Comparison of ENCODE assay signal across 22 cellular contexts in the genomic region with DNA sequence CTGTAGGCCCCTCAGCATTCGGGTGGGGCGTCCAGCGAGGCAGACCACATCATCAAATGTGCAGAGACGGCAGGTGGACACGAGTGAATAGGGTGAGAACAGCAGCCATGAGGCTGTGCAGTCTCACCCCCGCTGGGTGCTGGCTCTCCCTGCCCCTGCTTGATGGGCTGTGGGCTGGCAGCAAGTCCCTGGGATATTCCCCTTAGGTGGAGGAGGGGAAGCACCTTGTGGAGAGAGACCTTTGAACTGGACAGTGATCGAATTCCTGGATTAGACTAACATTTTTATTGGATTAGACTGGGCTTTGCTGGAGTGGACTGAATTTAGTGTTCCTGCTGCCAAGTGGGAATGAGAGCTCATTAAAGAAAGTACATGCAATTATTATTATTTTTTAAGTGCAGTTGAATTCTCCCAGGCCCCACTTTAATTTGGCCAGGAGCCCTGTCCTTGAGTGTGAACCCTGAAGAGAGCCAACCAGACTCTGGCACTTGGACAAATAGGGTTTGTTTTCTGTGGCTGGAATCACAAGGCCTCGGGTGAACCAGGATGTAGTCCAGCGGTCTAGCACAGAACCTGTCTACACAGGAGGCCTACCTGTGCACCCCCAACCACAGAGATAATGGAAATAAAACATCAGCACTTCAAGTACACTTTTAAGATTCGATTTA.
DNase-seq lines count a peak whose midpoint lies in the region; ATAC-seq and TF ChIP-seq lines count a peak whose summit lies in the region.
"Had no signal": no experiment of that assay in that cellular context is flagged by ENCODE, and none has a peak within 500 bp of the region (broad histone marks: within the 10 kb centered on the region; RNA-seq: fewer than 3 reads in every experiment).

No MANE protein-coding gene starts in this region.

- DNase-seq in Right ventricle myocardium inferior (ENCODE audit: missing footprints) = no peak
- no peak for DNase-seq in right atrium auricular region (ENCODE audit: low spot score)
- peak; percentile 10 for DNase-seq in globus pallidus (ENCODE audit: low spot score)
- DNase-seq in midbrain (lab: John Stamatoyannopoulos, UW) = peak; percentile 6
- DNase-seq in upper lobe of right lung = no peak
- DNase-seq in coronary artery (ENCODE audit: low spot score) = no peak
- no peak for DNase-seq in Peyer's patch
- DNase-seq in NCI-H446 (lab: John Stamatoyannopoulos, UW) = no peak
- DNase-seq: activated CD4-positive, alpha-beta T cell treated with anti-CD3 and anti-CD28 coated beads, Interleukin-2, amount 50 U/mL, for 48 hours; activated naive CD4-positive, alpha-beta T cell treated with Interleukin-2 at 50 U/mL for 16 hours; activated T-cell treated with anti-CD3 and anti-CD28 coated beads, Interleukin-2, amount 50 U/mL, for 24 hours; cerebellar nuclear complex; effector memory CD8-positive, alpha-beta T cell; MG63; NCI-H1694; NCI-H524; posterior cingulate gyrus; SIG-M5; stimulated activated CD8-positive, alpha-beta memory T cell treated with anti-CD3 and anti-CD28 coated beads, Interleukin-4, amount 100 ng/mL, for 48 hours; T-helper 2 cell had no signal

- H3K4me3 ChIP-seq in right atrium auricular region = no peak overlapping the region
- no peak overlapping the region for H3K4me3 ChIP-seq in upper lobe of right lung
- no peak overlapping the region for H3K4me3 ChIP-seq in coronary artery
- no peak overlapping the region for H3K4me3 ChIP-seq in Peyer's patch
- H3K4me3 ChIP-seq: BLaER1 treated with 17β-estradiol and CSF1 and Interleukin-3, amounts not matched to agents 10 nM and 100 nM; MG63; smooth muscle cell had no signal

- ATAC-seq in Right ventricle myocardium inferior (peak; percentile 85), upper lobe of right lung (peak; percentile 70)
- ATAC-seq: effector memory CD8-positive, alpha-beta T cell had no signal

- H3K27ac ChIP-seq in right atrium auricular region (peak overlapping the region in 1 of 2 donors; percentile 58), upper lobe of right lung (no peak overlapping the region), coronary artery (no peak overlapping the region), Peyer's patch (no peak overlapping the region)
- H3K27ac ChIP-seq: BLaER1 treated with 17β-estradiol and CSF1 and Interleukin-3, amounts not matched to agents 10 nM and 100 nM had no signal

- H3K4me1 ChIP-seq in right atrium auricular region = peaks cover 0 to 32% of the 10 kb centered on the region in 2 donors
- H3K4me1 ChIP-seq in upper lobe of right lung = peaks cover 12% of the 10 kb centered on the region
- H3K4me1 ChIP-seq in Peyer's patch = no peaks in the 10 kb centered on the region

- intact Hi-C loops in Right ventricle myocardium inferior (cut with DNase I) = loop anchor here (10.0 kb wide), 1 partner anchor 181 kb away; no protein-coding TSS in a partner anchor
- intact Hi-C loops in upper lobe of right lung (cut with DNase I) = no loop called here

- TF ChIP-seq CTCF in right atrium auricular region (IDR thresholded peaks at IDR 0.05) (no peak), upper lobe of right lung (IDR thresholded peaks at IDR 0.05) (no peak), coronary artery (IDR thresholded peaks at IDR 0.05) (no peak), Peyer's patch (IDR thresholded peaks at IDR 0.05) (no peak)

- H3K27me3 ChIP-seq in right atrium auricular region (no peaks in the 10 kb centered on the region), upper lobe of right lung (no peaks in the 10 kb centered on the region), Peyer's patch (no peaks in the 10 kb centered on the region)
- H3K27me3 ChIP-seq: BLaER1 treated with 17β-estradiol and CSF1 and Interleukin-3, amounts not matched to agents 10 nM and 100 nM; MG63 had no signal

- TF ChIP-seq POLR2A in Peyer's patch (IDR thresholded peaks at IDR 0.05) = no peak

- H3K9me3 ChIP-seq in right atrium auricular region = no peaks in the 10 kb centered on the region
- H3K9me3 ChIP-seq in upper lobe of right lung = no peaks in the 10 kb centered on the region
- no peaks in the 10 kb centered on the region for H3K9me3 ChIP-seq in Peyer's patch
- H3K9me3 ChIP-seq: MG63 had no signal

- H3K36me3 ChIP-seq in right atrium auricular region (no peaks in the 10 kb centered on the region), upper lobe of right lung (no peaks in the 10 kb centered on the region), Peyer's patch (no peaks in the 10 kb centered on the region)
- H3K36me3 ChIP-seq: BLaER1 treated with 17β-estradiol and CSF1 and Interleukin-3, amounts not matched to agents 10 nM and 100 nM; MG63 had no signal

Comparison
In these comparisons a context has a peak if more than half of its experiments do, and no peak if none do; other contexts are left out.
1. DNase-seq: peak in globus pallidus (single experiment) and midbrain (single experiment); none in Right ventricle myocardium inferior (single experiment), right atrium auricular region (single experiment), upper lobe of right lung (single experiment), coronary artery (single experiment), Peyer's patch (0 of 3) and NCI-H446 (0 of 2).